1 cellular context compared by ENCODE assay signal in the genomic region with DNA sequence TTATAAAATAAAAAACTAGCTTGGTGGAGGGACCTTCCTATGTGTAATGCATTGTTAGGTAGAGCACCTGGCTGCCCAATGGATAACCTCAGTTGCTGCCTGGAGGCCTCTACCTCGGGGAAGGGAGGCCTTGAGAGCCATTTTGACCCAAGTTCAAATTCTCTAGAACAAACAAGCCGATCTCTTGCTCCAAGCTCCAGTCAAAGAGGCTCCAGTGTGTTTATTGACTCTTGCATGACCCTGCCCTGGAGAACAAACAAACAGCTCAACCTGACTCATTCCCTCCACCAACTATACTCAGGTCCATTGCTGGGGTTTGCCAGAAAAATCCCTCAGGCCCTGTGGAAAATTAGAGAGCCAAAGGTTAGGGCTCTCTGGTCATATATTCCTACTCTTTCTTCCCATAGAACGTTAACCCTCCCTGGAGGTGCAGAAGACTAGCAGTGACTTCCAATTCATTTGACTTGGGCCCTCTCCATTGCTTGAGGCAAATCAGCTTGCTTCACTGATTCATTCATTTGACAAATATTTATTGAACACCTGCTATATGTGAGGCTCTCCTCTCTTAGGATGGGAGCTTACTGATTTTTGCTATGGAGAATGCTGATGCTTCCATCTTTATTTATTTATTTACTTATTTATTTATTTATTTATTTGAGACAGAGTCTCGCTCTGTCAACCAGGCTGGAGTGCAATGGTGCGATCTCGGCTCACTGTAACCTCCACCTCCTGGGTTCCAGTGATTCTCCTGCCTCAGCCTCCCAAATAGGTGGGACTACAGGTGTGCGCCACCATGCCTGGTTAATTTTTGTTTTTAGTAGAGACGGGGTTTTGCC.
TF ChIP-seq lines count a peak whose summit lies in the region.

No MANE protein-coding gene starts in this region.

TF ChIP-seq in HepG2, 621 proteins besides CTCF, POLR2A, EP300 and RAD21 (continued from another document and continues in another):
- TF ChIP-seq, protein P1, sequence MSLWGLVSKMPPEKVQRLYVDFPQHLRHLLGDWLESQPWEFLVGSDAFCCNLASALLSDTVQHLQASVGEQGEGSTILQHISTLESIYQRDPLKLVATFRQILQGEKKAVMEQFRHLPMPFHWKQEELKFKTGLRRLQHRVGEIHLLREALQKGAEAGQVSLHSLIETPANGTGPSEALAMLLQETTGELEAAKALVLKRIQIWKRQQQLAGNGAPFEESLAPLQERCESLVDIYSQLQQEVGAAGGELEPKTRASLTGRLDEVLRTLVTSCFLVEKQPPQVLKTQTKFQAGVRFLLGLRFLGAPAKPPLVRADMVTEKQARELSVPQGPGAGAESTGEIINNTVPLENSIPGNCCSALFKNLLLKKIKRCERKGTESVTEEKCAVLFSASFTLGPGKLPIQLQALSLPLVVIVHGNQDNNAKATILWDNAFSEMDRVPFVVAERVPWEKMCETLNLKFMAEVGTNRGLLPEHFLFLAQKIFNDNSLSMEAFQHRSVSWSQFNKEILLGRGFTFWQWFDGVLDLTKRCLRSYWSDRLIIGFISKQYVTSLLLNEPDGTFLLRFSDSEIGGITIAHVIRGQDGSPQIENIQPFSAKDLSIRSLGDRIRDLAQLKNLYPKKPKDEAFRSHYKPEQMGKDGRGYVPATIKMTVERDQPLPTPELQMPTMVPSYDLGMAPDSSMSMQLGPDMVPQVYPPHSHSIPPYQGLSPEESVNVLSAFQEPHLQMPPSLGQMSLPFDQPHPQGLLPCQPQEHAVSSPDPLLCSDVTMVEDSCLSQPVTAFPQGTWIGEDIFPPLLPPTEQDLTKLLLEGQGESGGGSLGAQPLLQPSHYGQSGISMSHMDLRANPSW (CRISPR knock-in tag; IDR thresholded peaks at IDR 0.05; ENCODE audit: borderline replicate concordance), result 0 out of 2 replicates have a peak, but pooled peaks have one; percentile 65
- TF ChIP-seq ZNF781 (CRISPR knock-in tag; IDR thresholded peaks at IDR 0.05; ENCODE audit: borderline replicate concordance, not compliant biosample characterization) (peak; percentile 53), ZNF24 (IDR thresholded peaks at IDR 0.05) (no peak), ZNF180 (CRISPR knock-in tag; IDR thresholded peaks at IDR 0.05; ENCODE audit: borderline replicate concordance, low read depth) (no peak), JARID2 (CRISPR knock-in tag; IDR thresholded peaks at IDR 0.05; ENCODE audit: insufficient replicate concordance) (no peak), ZNF17 (CRISPR knock-in tag; IDR thresholded peaks at IDR 0.05) (no peak), ZNF337 (CRISPR knock-in tag; IDR thresholded peaks at IDR 0.05; ENCODE audit: borderline replicate concordance, low read depth) (no peak), NAIF1 (CRISPR knock-in tag; IDR thresholded peaks at IDR 0.05; ENCODE audit: borderline replicate concordance) (no peak), NCOR1 (IDR thresholded peaks at IDR 0.05; ENCODE audit: borderline replicate concordance, low read length) (peak; percentile 94; the same call in 1 of the 2 replicates), ZC3H4 (CRISPR knock-in tag; IDR thresholded peaks at IDR 0.05; ENCODE audit: borderline replicate concordance) (no peak), SSRP1 (CRISPR knock-in tag; IDR thresholded peaks at IDR 0.05) (no peak; the same call in 1 of the 2 replicates), HNRNPUL1 (IDR thresholded peaks at IDR 0.05; ENCODE audit: low read depth, low read length) (no peak), ATF3 (CRISPR knock-in tag; IDR thresholded peaks at IDR 0.05) (peak; percentile 84; the same call in 1 of the 2 replicates), ZZZ3 (CRISPR knock-in tag; IDR thresholded peaks at IDR 0.05; ENCODE audit: borderline replicate concordance) (no peak), PRMT3 (CRISPR knock-in tag; IDR thresholded peaks at IDR 0.05; ENCODE audit: borderline replicate concordance, low read depth) (no peak), ZKSCAN8 (CRISPR knock-in tag; IDR thresholded peaks at IDR 0.05; ENCODE audit: borderline replicate concordance) (peak; percentile 60; the same call in 1 of the 2 replicates), ZNF713 (CRISPR knock-in tag; IDR thresholded peaks at IDR 0.05) (no peak), ZNF589 (CRISPR knock-in tag; conservative IDR thresholded peaks at IDR 0.05) (no peak), ZNF605 (CRISPR knock-in tag; IDR thresholded peaks at IDR 0.05) (no peak), FOXO4 (CRISPR knock-in tag; conservative IDR thresholded peaks at IDR 0.05) (no peak), CSRNP1 (CRISPR knock-in tag; IDR thresholded peaks at IDR 0.05) (peak; percentile 59; the same call in 1 of the 2 replicates), ZBTB20 (CRISPR knock-in tag; IDR thresholded peaks at IDR 0.05; ENCODE audit: borderline replicate concordance, low read depth) (peak; percentile 60; the same call in 1 of the 2 replicates), TFDP2 (CRISPR knock-in tag; IDR thresholded peaks at IDR 0.05) (peak; percentile 61; the same call in 1 of the 2 replicates), ZNF232 (CRISPR knock-in tag; IDR thresholded peaks at IDR 0.05; ENCODE audit: borderline replicate concordance) (no peak), ZSCAN25 (CRISPR knock-in tag; IDR thresholded peaks at IDR 0.05) (no peak), TEAD2 (CRISPR knock-in tag; IDR thresholded peaks at IDR 0.05) (no peak), ZNF501 (CRISPR knock-in tag; IDR thresholded peaks at IDR 0.05) (peak; percentile 52; the same call in 1 of the 2 replicates), HOXD1 (CRISPR knock-in tag; IDR thresholded peaks at IDR 0.05) (no peak), ARNT2 (CRISPR knock-in tag; IDR thresholded peaks at IDR 0.05; ENCODE audit: low read depth) (no peak), HOMEZ (CRISPR knock-in tag; IDR thresholded peaks at IDR 0.05; ENCODE audit: low read depth) (peak; percentile 89)
- TF ChIP-seq, protein P2, sequence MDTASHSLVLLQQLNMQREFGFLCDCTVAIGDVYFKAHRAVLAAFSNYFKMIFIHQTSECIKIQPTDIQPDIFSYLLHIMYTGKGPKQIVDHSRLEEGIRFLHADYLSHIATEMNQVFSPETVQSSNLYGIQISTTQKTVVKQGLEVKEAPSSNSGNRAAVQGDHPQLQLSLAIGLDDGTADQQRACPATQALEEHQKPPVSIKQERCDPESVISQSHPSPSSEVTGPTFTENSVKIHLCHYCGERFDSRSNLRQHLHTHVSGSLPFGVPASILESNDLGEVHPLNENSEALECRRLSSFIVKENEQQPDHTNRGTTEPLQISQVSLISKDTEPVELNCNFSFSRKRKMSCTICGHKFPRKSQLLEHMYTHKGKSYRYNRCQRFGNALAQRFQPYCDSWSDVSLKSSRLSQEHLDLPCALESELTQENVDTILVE (CRISPR knock-in tag; IDR thresholded peaks at IDR 0.05), result no peak
- TF ChIP-seq, protein P3, sequence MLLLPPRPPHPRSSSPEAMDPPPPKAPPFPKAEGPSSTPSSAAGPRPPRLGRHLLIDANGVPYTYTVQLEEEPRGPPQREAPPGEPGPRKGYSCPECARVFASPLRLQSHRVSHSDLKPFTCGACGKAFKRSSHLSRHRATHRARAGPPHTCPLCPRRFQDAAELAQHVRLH (CRISPR knock-in tag; IDR thresholded peaks at IDR 0.05; ENCODE audit: borderline replicate concordance, low read depth), result peak; percentile 83; the same call in 1 of the 2 replicates
- TF ChIP-seq, protein P4, sequence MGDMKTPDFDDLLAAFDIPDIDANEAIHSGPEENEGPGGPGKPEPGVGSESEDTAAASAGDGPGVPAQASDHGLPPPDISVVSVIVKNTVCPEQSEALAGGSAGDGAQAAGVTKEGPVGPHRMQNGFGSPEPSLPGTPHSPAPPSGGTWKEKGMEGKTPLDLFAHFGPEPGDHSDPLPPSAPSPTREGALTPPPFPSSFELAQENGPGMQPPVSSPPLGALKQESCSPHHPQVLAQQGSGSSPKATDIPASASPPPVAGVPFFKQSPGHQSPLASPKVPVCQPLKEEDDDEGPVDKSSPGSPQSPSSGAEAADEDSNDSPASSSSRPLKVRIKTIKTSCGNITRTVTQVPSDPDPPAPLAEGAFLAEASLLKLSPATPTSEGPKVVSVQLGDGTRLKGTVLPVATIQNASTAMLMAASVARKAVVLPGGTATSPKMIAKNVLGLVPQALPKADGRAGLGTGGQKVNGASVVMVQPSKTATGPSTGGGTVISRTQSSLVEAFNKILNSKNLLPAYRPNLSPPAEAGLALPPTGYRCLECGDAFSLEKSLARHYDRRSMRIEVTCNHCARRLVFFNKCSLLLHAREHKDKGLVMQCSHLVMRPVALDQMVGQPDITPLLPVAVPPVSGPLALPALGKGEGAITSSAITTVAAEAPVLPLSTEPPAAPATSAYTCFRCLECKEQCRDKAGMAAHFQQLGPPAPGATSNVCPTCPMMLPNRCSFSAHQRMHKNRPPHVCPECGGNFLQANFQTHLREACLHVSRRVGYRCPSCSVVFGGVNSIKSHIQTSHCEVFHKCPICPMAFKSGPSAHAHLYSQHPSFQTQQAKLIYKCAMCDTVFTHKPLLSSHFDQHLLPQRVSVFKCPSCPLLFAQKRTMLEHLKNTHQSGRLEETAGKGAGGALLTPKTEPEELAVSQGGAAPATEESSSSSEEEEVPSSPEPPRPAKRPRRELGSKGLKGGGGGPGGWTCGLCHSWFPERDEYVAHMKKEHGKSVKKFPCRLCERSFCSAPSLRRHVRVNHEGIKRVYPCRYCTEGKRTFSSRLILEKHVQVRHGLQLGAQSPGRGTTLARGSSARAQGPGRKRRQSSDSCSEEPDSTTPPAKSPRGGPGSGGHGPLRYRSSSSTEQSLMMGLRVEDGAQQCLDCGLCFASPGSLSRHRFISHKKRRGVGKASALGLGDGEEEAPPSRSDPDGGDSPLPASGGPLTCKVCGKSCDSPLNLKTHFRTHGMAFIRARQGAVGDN (CRISPR knock-in tag; IDR thresholded peaks at IDR 0.05), result no peak
- TF ChIP-seq, protein P5, sequence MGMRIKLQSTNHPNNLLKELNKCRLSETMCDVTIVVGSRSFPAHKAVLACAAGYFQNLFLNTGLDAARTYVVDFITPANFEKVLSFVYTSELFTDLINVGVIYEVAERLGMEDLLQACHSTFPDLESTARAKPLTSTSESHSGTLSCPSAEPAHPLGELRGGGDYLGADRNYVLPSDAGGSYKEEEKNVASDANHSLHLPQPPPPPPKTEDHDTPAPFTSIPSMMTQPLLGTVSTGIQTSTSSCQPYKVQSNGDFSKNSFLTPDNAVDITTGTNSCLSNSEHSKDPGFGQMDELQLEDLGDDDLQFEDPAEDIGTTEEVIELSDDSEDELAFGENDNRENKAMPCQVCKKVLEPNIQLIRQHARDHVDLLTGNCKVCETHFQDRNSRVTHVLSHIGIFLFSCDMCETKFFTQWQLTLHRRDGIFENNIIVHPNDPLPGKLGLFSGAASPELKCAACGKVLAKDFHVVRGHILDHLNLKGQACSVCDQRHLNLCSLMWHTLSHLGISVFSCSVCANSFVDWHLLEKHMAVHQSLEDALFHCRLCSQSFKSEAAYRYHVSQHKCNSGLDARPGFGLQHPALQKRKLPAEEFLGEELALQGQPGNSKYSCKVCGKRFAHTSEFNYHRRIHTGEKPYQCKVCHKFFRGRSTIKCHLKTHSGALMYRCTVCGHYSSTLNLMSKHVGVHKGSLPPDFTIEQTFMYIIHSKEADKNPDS (CRISPR knock-in tag; IDR thresholded peaks at IDR 0.05), result no peak
